8 cellular contexts compared by ENCODE assay signal in genomic region chr9:135412308-135413085, GRCh38.
DNase-seq lines count a peak whose midpoint lies in the region; FAIRE-seq and TF ChIP-seq lines count a peak whose summit lies in the region.
"Not testable (repeated sequence)": the region's sequence is repeated elsewhere in the genome, so short reads cannot be mapped to it uniquely, and the experiment has no call there.

No MANE protein-coding gene starts in this region.

- DNase-seq in CD1c-positive myeloid dendritic cell (ENCODE audit: extremely low spot score) (peak; percentile 71), H54 (ENCODE audit: insufficient read length, low spot score) (peak; percentile 96), NCI-H2107 (lab: John Stamatoyannopoulos, UW) (peak; percentile 58), T-helper 1 cell (peak; percentile 29 to 57 (median 40)), fibroblast of pulmonary artery (ENCODE audit: low read depth) (peak; percentile 55), myocyte (ENCODE audit: low read depth) (peak; percentile 52)
- peak; percentile 13 to 54 (median 35) for DNase-seq in activated naive CD4-positive, alpha-beta T cell (lab: John Stamatoyannopoulos, UW)
- DNase-seq in stimulated activated CD8-positive, alpha-beta memory T cell treated with anti-CD3 and anti-CD28 coated beads, Interleukin-12 subunit alpha, Interleukin-12 subunit beta, amount 100 ng/mL, for 24 hours (ENCODE audit: extremely low read depth) = peak; percentile 19

- not testable (repeated sequence) for FAIRE-seq in H54 (lab: Jason Lieb, UNC)

- TF ChIP-seq POLR2A in H54 (IDR thresholded peaks at IDR 0.05; ENCODE audit: low read depth, low read length) = not testable (repeated sequence)

- H3K4me3 ChIP-seq in fibroblast of pulmonary artery (replicated peaks; ENCODE audit: low read depth, low read length) = not testable (repeated sequence)

- TF ChIP-seq CTCF in fibroblast of pulmonary artery (IDR thresholded peaks at IDR 0.05; ENCODE audit: low read length, missing control alignments) = peak; percentile 60

Comparison
In these comparisons a context has a peak if more than half of its experiments do, and no peak if none do; other contexts are left out.
1. DNase-seq: peak in every context shown above with its lines; median percentile 96 in H54; 71 in CD1c-positive myeloid dendritic cell; 58 in NCI-H2107; 55 in fibroblast of pulmonary artery; 52 in myocyte; 40 in T-helper 1 cell; 35 in activated naive CD4-positive, alpha-beta T cell; 19 in stimulated activated CD8-positive, alpha-beta memory T cell treated with anti-CD3 and anti-CD28 coated beads, Interleukin-12 subunit alpha, Interleukin-12 subunit beta, amount 100 ng/mL, for 24 hours.